29 cellular contexts compared by ENCODE assay signal in genomic region chr18:13491138-13491537, GRCh38.
"Had no signal": no experiment of that assay in that cellular context is flagged by ENCODE, and none has a peak within 500 bp of the region (broad histone marks: within the 10 kb centered on the region; RNA-seq: fewer than 3 reads in every experiment).

No MANE protein-coding gene starts in this region.

- DNase-seq: activated B cell treated with CpG ODN at 0.5 μM for 24 hours; activated CD4-positive, alpha-beta T cell treated with anti-CD3 and anti-CD28 coated beads for 48 hours; activated CD4-positive, alpha-beta T cell treated with anti-CD3 and anti-CD28 coated beads, Interleukin-2, amount 50 U/mL, for 1 hour; activated CD4-positive, alpha-beta T cell treated with anti-CD3 and anti-CD28 coated beads, Interleukin-2, amount 50 U/mL, for 48 hours; activated CD8-positive, alpha-beta memory T cell treated with anti-CD3 and anti-CD28 coated beads for 24 hours; activated CD8-positive, alpha-beta T cell treated with anti-CD3 and anti-CD28 coated beads for 36 hours; activated effector memory CD4-positive, alpha-beta T cell treated with Interleukin-2 at 50 U/mL for 16 hours; activated gamma-delta T cell treated with Interleukin-2 at 50 U/mL for 16 hours; activated naive CD4-positive, alpha-beta T cell treated with anti-CD3 and anti-CD28 coated beads, Interleukin-2, amount 50 U/mL, for 16 hours; activated naive CD4-positive, alpha-beta T cell treated with Interleukin-2 at 50 U/mL for 16 hours; activated naive CD8-positive, alpha-beta T cell treated with anti-CD3 and anti-CD28 coated beads, Interleukin-2, amount 10 ng/mL, durations not matched to agents 7 days and 5 days; activated T-cell treated with anti-CD3 and anti-CD28 coated beads, Interleukin-2, amount 50 U/mL, for 4 hours; central memory CD4-positive, alpha-beta T cell; cerebellar nuclear complex; dorsolateral prefrontal cortex; effector memory CD4-positive, alpha-beta T cell; endodermal cell; foreskin fibroblast; T-helper 1 cell; T-helper 17 cell; T1000; WERI-Rb-1 had no signal

- H3K4me1 ChIP-seq: breast epithelium had no signal

- H3K27ac ChIP-seq: ascending aorta, breast epithelium, cardiac muscle cell, coronary artery, dorsolateral prefrontal cortex had no signal

- H3K9me3 ChIP-seq: ascending aorta, breast epithelium had no signal

- H3K27me3 ChIP-seq: ascending aorta, breast epithelium, cardiac muscle cell, dorsolateral prefrontal cortex had no signal

- H3K36me3 ChIP-seq: breast epithelium, cardiac muscle cell, WERI-Rb-1 had no signal

- ATAC-seq: activated CD4-positive, CD25-positive, alpha-beta regulatory T cell treated with anti-CD3 and anti-CD28 coated beads, Interleukin-2, amount 50 U/mL, for 24 hours; activated CD8-positive, alpha-beta T cell treated with anti-CD3 and anti-CD28 coated beads for 36 hours; activated T-cell treated with anti-CD3 and anti-CD28 coated beads, Interleukin-2, amount 50 U/mL, for 4 hours; activated T-helper 17 cell treated with anti-CD3 and anti-CD28 coated beads, Interleukin-2, amount 50 U/mL, for 72 hours; esophagus mucosa; T-helper 17 cell had no signal

- H3K4me3 ChIP-seq: ascending aorta, breast epithelium, cardiac muscle cell, coronary artery, dorsolateral prefrontal cortex had no signal
